ENCODE assay signal across 11 cellular contexts in genomic region chr6:144362042-144363018, GRCh38.
DNase-seq lines count a peak whose midpoint lies in the region; ATAC-seq and TF ChIP-seq lines count a peak whose summit lies in the region.
"Had no signal": no experiment of that assay in that cellular context is flagged by ENCODE, and none has a peak within 500 bp of the region (broad histone marks: within the 10 kb centered on the region; RNA-seq: fewer than 3 reads in every experiment).

No MANE protein-coding gene starts in this region.

- no peaks in the 10 kb centered on the region for H3K9me3 ChIP-seq in WERI-Rb-1 (ENCODE audit: severe bottlenecking)

- DNase-seq in EH (ENCODE audit: low read depth) (peak; percentile 30), SW 1271 (lab: John Stamatoyannopoulos, UW) (peak; percentile 25 to 82), fibroblast of pulmonary artery (ENCODE audit: low read depth) (peak; percentile 44), renal cortical epithelial cell (ENCODE audit: low read depth) (peak; percentile 58), WERI-Rb-1 (no peak), COLO829 (ENCODE audit: low spot score) (no peak), NCI-H526 (lab: John Stamatoyannopoulos, UW) (no peak)
- DNase-seq: NCI-H1048; stimulated activated CD4-positive, alpha-beta T cell treated with anti-CD3 and anti-CD28 coated beads, Interleukin-4, amount 100 ng/mL, for 4 hours had no signal

- TF ChIP-seq CTCF in fibroblast of pulmonary artery (IDR thresholded peaks at IDR 0.05; ENCODE audit: low read length, missing control alignments) (no peak), WERI-Rb-1 (IDR thresholded peaks at IDR 0.05; ENCODE audit: low read depth, low read length) (no peak)

- H3K4me3 ChIP-seq in fibroblast of pulmonary artery (replicated peaks; ENCODE audit: low read depth, low read length) (no peak overlapping the region), WERI-Rb-1 (ENCODE audit: low read depth, low read length) (no peak overlapping the region)

- H3K27me3 ChIP-seq in WERI-Rb-1 (ENCODE audit: insufficient read depth, low read depth, severe bottlenecking): no peaks in the 10 kb centered on the region

- ATAC-seq in GM21526 (IDR thresholded peaks at IDR 0.05; ENCODE audit: low FRiP score, unreplicated experiment): no peak
- ATAC-seq: activated CD4-positive, CD25-positive, alpha-beta regulatory T cell treated with anti-CD3 and anti-CD28 coated beads, Interleukin-2, amount 50 U/mL, for 24 hours had no signal

- H3K27ac ChIP-seq in WERI-Rb-1: no peak overlapping the region

- no peaks in the 10 kb centered on the region for H3K36me3 ChIP-seq in WERI-Rb-1

Comparison
In these comparisons a context has a peak if more than half of its experiments do, and no peak if none do; other contexts are left out.
1. DNase-seq: peak in EH (single experiment), SW 1271 (2 of 2), fibroblast of pulmonary artery (single experiment) and renal cortical epithelial cell (single experiment); none in WERI-Rb-1 (single experiment), COLO829 (single experiment) and NCI-H526 (0 of 2).